8 cellular contexts compared by ENCODE assay signal in genomic region chr2:168042127-168042824, GRCh38.
A peak's percentile ranks its signal among the peaks of the same experiment; 100 is the strongest.
DNase-seq lines count a peak whose midpoint lies in the region; ATAC-seq and TF ChIP-seq lines count a peak whose summit lies in the region.
"Not testable (repeated sequence)": the region's sequence is repeated elsewhere in the genome, so short reads cannot be mapped to it uniquely, and the experiment has no call there.

No MANE protein-coding gene starts in this region.

- in situ Hi-C loops in GM13977 (cut with MboI; ENCODE audit: low pct_unique_long_range_greater_than_20kb, low sequenced_read_pairs, unreplicated experiment), result not testable (repeated sequence)

- H3K4me3 Mint-ChIP-seq in stimulated activated memory B cell treated with anti-CD40 and anti-IgM and Interleukin-4, amounts not matched to agents 10 μg/mL and 1 μg/mL and 100 μg/mL, for 72 hours, result peak overlapping the region; percentile 54

- TF ChIP-seq CTCF in GM13977 (IDR thresholded peaks at IDR 0.05; ENCODE audit: extremely low read depth, insufficient read depth, missing control alignments), result not testable (repeated sequence)

- ATAC-seq in GM19035 (IDR thresholded peaks at IDR 0.05; ENCODE audit: unreplicated experiment) (peak; percentile 90), GM21390 (IDR thresholded peaks at IDR 0.05; ENCODE audit: unreplicated experiment) (peak; percentile 94), HG02763 (IDR thresholded peaks at IDR 0.05; ENCODE audit: unreplicated experiment) (peak; percentile 88), HG03108 (IDR thresholded peaks at IDR 0.05; ENCODE audit: unreplicated experiment) (peak; percentile 98), HG03575 (IDR thresholded peaks at IDR 0.05; ENCODE audit: extremely low read depth, insufficient number of reproducible peaks, low FRiP score, unreplicated experiment) (peak; percentile 100)
- ATAC-seq in stimulated activated memory B cell treated with anti-CD40 and anti-IgM and Interleukin-4, amounts not matched to agents 10 μg/mL and 1 μg/mL and 100 μg/mL, for 72 hours, result peak; percentile 93

- not testable (repeated sequence) for H3K27me3 Mint-ChIP-seq in stimulated activated memory B cell treated with anti-CD40 and anti-IgM and Interleukin-4, amounts not matched to agents 10 μg/mL and 1 μg/mL and 100 μg/mL, for 72 hours

- peaks cover 61% of the 10 kb centered on the region for H3K4me1 Mint-ChIP-seq in stimulated activated memory B cell treated with anti-CD40 and anti-IgM and Interleukin-4, amounts not matched to agents 10 μg/mL and 1 μg/mL and 100 μg/mL, for 72 hours

- DNase-seq in GM13977 (ENCODE audit: low spot score) (peak; percentile 52), SKM-1 treated with dmso at 0.1 percent for 144 hours (lab: John Stamatoyannopoulos, UW; ENCODE audit: unreplicated experiment) (peak; percentile 17)

- H3K27ac Mint-ChIP-seq in stimulated activated memory B cell treated with anti-CD40 and anti-IgM and Interleukin-4, amounts not matched to agents 10 μg/mL and 1 μg/mL and 100 μg/mL, for 72 hours, result peak overlapping the region; percentile 90

- not testable (repeated sequence) for H3K9me3 Mint-ChIP-seq in stimulated activated memory B cell treated with anti-CD40 and anti-IgM and Interleukin-4, amounts not matched to agents 10 μg/mL and 1 μg/mL and 100 μg/mL, for 72 hours

- not testable (repeated sequence) for H3K36me3 Mint-ChIP-seq in stimulated activated memory B cell treated with anti-CD40 and anti-IgM and Interleukin-4, amounts not matched to agents 10 μg/mL and 1 μg/mL and 100 μg/mL, for 72 hours

Comparison
In these comparisons a context has a peak if more than half of its experiments do, and no peak if none do; other contexts are left out.
1. Peak in every context shown above with its lines: DNase-seq and ATAC-seq.